Comparison of ENCODE assay signal across 9 cellular contexts in genomic region chr22:44702479-44703219, GRCh38. TPM values are rescaled to one million over a fixed set of nuclear protein-coding genes. Genes with fewer than 3 reads are reported as not detected.
A peak's percentile ranks its signal among the peaks of the same experiment; 100 is the strongest.
DNase-seq lines count a peak whose midpoint lies in the region; ATAC-seq, FAIRE-seq and TF ChIP-seq lines count a peak whose summit lies in the region.
"Had no signal": no experiment of that assay in that cellular context is flagged by ENCODE, and none has a peak within 500 bp of the region (broad histone marks: within the 10 kb centered on the region; RNA-seq: fewer than 3 reads in every experiment).

No MANE protein-coding gene starts in this region.

- H3K36me3 ChIP-seq in H1 (ENCODE audit: control insufficient read depth in 2 of 4, insufficient read depth in 4 of 4, low read length in 3 of 4) = no peaks in the 10 kb centered on the region

- H3K4ac ChIP-seq in H1 (replicated peaks; ENCODE audit: insufficient read length, low read depth, low read length) = no peak overlapping the region

- no peak for TF ChIP-seq CTCF in H1 (IDR thresholded peaks at IDR 0.05; ENCODE audit: control extremely low read depth in 1 of 3, insufficient read depth in 1 of 3, low read depth in 1 of 3, low read length in 3 of 3)
- TF ChIP-seq CTCF in natural killer cell (IDR thresholded peaks at IDR 0.05) = no peak

- H3K23me2 ChIP-seq in H1 (ENCODE audit: low read depth, low read length) = peaks cover 9% of the 10 kb centered on the region; the same call in 1 of the 2 replicates

- H2BK120ac ChIP-seq in H1 (replicated peaks; ENCODE audit: low read depth, low read length) = no peak overlapping the region

- H3K56ac ChIP-seq in H1 (replicated peaks; ENCODE audit: insufficient read length, low read depth, low read length) = no peak overlapping the region

- H3K79me2 ChIP-seq in H1 (ENCODE audit: control insufficient read depth in 1 of 2, insufficient read depth in 2 of 2, low read length in 2 of 2) = peaks cover 0 to 2% of the 10 kb centered on the region in 2 experiments; a peak in 1 of 4 replicates

- H3K4me1 Mint-ChIP-seq in T-cell = peaks cover 15 to 37% (median 21%) of the 10 kb centered on the region in 3 donors
- H3K4me1 Mint-ChIP-seq in natural killer cell = peaks cover 49 to 64% of the 10 kb centered on the region in 2 donors

- TF ChIP-seq EP300 in H1 (IDR thresholded peaks at IDR 0.05; ENCODE audit: borderline replicate concordance in 1 of 2, low read depth in 2 of 2, low read length in 2 of 2) = no peak

- H3K9ac ChIP-seq in H1 (replicated peaks in 1 of 4; ENCODE audit: extremely low read depth in 1 of 4, low read depth in 3 of 4, low read length in 3 of 4) = peak overlapping the region in 1 of 4 experiments; percentile 66; a peak in 1 of 7 replicates

- TF ChIP-seq POLR2A in H1 (IDR thresholded peaks at IDR 0.05; ENCODE audit: control extremely low read depth in 1 of 2, low read depth in 2 of 2, low read length in 2 of 2) = no peak

- H3K9me3 Mint-ChIP-seq in T-cell (no peaks in the 10 kb centered on the region), natural killer cell (no peaks in the 10 kb centered on the region)

- no peak for TF ChIP-seq RAD21 in H1 (IDR thresholded peaks at IDR 0.05 in 1 of 2, conservative IDR thresholded peaks at IDR 0.05 in 1 of 2; ENCODE audit: low read depth in 2 of 2, low read length in 2 of 2)

- WGBS in H1 (ENCODE audit: extremely low coverage in 1 of 2, insufficient coverage in 1 of 2, insufficient read length in 1 of 2, insufficient replicate concordance in 2 of 2, low coverage in 1 of 2, low lambda C conversion rate in 2 of 2, missing lambda C conversion rate in 1 of 2), 2 experiments = 1% methylated on average over 24 of the region's 61 CpGs; no CpG with 5 or more reads in 1 of the 2 experiments

- H3K79me1 ChIP-seq in H1 (ENCODE audit: low read depth, low read length) = no peaks in the 10 kb centered on the region; the same call in 1 of the 2 replicates

- H3K4me3 Mint-ChIP-seq in T-cell (peak overlapping the region; percentile 76 to 81 (median 78)), natural killer cell (peak overlapping the region; percentile 83)

- no peak overlapping the region for H4K8ac ChIP-seq in H1 (ENCODE audit: extremely low read depth, insufficient read depth, low read length)

- H3K27me3 ChIP-seq in H1 (replicated peaks in 1 of 4; ENCODE audit: control insufficient read depth in 3 of 4, extremely low read depth in 1 of 4, insufficient read depth in 3 of 4, low read length in 3 of 4) = peaks cover 0 to 28% (median 19%) of the 10 kb centered on the region in 4 experiments; a peak in 6 of 7 replicates

- peaks cover 6 to 22% of the 10 kb centered on the region in 2 experiments for H4K20me1 ChIP-seq in H1 (replicated peaks in 1 of 2; ENCODE audit: control insufficient read depth in 1 of 2, insufficient read depth in 2 of 2, low read length in 2 of 2)

- peak overlapping the region; percentile 32; the same call in 1 of the 2 replicates for H3K18ac ChIP-seq in H1 (ENCODE audit: extremely low read depth, low read length)

- no peak overlapping the region for H2BK20ac ChIP-seq in H1 (ENCODE audit: low read length)

- H2BK12ac ChIP-seq in H1 (ENCODE audit: low read depth, low read length) = no peak overlapping the region

- no peak overlapping the region for H3K14ac ChIP-seq in H1 (ENCODE audit: insufficient read length)

- no peak overlapping the region for H2AK5ac ChIP-seq in H1 (ENCODE audit: low read depth, low read length)

- peak overlapping the region; percentile 64 to 87 (median 64) for H3K4me3 ChIP-seq in H1 (ENCODE audit: extremely low read depth in 1 of 4, insufficient read depth in 2 of 4, low read depth in 3 of 4, low read length in 4 of 4)

- no peak overlapping the region for H2BK15ac ChIP-seq in H1 (ENCODE audit: low read length)

- H3K23ac ChIP-seq in H1 (ENCODE audit: insufficient read length) = no peak overlapping the region

- H2BK5ac ChIP-seq in H1 (ENCODE audit: low read depth, low read length) = no peak overlapping the region

- H3K27ac Mint-ChIP-seq in T-cell (peak overlapping the region in 1 of 2 donors; percentile 52), natural killer cell (peak overlapping the region in 1 of 2 donors; percentile 35)

- no peak for FAIRE-seq in H1 (lab: Jason Lieb, UNC)
- FAIRE-seq: A204.1 had no signal

- H3K36me3 Mint-ChIP-seq in T-cell (no peaks in the 10 kb centered on the region), natural killer cell (no peaks in the 10 kb centered on the region)

- H2AFZ ChIP-seq in H1 (ENCODE audit: low read length) = no peak overlapping the region

- H4K91ac ChIP-seq in H1 (replicated peaks; ENCODE audit: insufficient read length, low read length) = no peak overlapping the region

- no peak overlapping the region for H3K27ac ChIP-seq in H1 (ENCODE audit: low read depth, low read length)

- H3K27me3 Mint-ChIP-seq in T-cell (no peaks in the 10 kb centered on the region), natural killer cell (ENCODE audit: low read depth in 2 of 2) (no peaks in the 10 kb centered on the region)

- peak; percentile 56 for DNase-seq in DMS 273 (lab: John Stamatoyannopoulos, UW; ENCODE audit: unreplicated experiment)
- no peak for DNase-seq in DMS 273 treated with DMSO at 0.1 percent for 48 hours (lab: John Stamatoyannopoulos, UW)
- DNase-seq in T-cell = peak in 8 of 34 experiments; percentile 10 to 30 (median 16)
- DNase-seq in H1 (ENCODE audit: low read depth in 1 of 2, low spot score in 2 of 2) = peak in 1 of 2 experiments; percentile 75
- no peak for DNase-seq in natural killer cell
- DNase-seq in NCI-H1436 treated with DMSO at 0.1 percent for 48 hours (lab: John Stamatoyannopoulos, UW) = no peak

- CTCF ChIA-PET in T-cell (lab: Charles Lee) = interaction anchor here in 1 of 2 donors (0.5 kb wide), 1 partner anchor 100 kb away, joined by 3 read pairs; no protein-coding TSS in a partner anchor
- CTCF ChIA-PET in H1 (lab: Charles Lee; ENCODE audit: partially characterized antibody) = interaction anchor here (0.6 to 9.8 kb wide), 4 partner anchors 22 to 345 kb away, joined by 3 to 80 read pairs (median 3); no protein-coding TSS in a partner anchor

- peak overlapping the region; percentile 85 for H3K4me2 ChIP-seq in H1 (ENCODE audit: insufficient read depth in 1 of 2, low read depth in 2 of 2, low read length in 2 of 2)

- ATAC-seq in HG02938 (IDR thresholded peaks at IDR 0.05; ENCODE audit: unreplicated experiment) = peak; percentile 9
- peak; percentile 19 to 28 (median 24) for ATAC-seq in T-cell (replicated peaks in 1 of 4)
- ATAC-seq in natural killer cell = no peak
- ATAC-seq in HG02981 (IDR thresholded peaks at IDR 0.05; ENCODE audit: unreplicated experiment) = no peak

- POLR2A ChIA-PET in T-cell (lab: Charles Lee) = interaction anchor here in 1 of 2 donors (0.6 kb wide), 1 partner anchor 17 kb away, joined by 3 read pairs; no protein-coding TSS in a partner anchor
- POLR2A ChIA-PET in H1 (lab: Charles Lee; ENCODE audit: partially characterized antibody) = interaction anchor here (0.9 to 1.0 kb wide), 2 partner anchors 12 to 35 kb away, joined by 3 read pairs; no protein-coding TSS in a partner anchor

- H3K9me3 ChIP-seq in H1 (ENCODE audit: insufficient read depth in 2 of 2, low read depth in 1 of 2, low read length in 1 of 2) = no peaks in the 10 kb centered on the region

- H4K5ac ChIP-seq in H1 (ENCODE audit: insufficient read length, low read depth, low read length) = no peak overlapping the region

- H3K4me1 ChIP-seq in H1 (replicated peaks in 1 of 4; ENCODE audit: control insufficient read depth in 3 of 4, insufficient read depth in 4 of 4, low read length in 3 of 4) = peaks cover 0 to 24% (median 14%) of the 10 kb centered on the region in 4 experiments; a peak in 6 of 7 replicates

- intact Hi-C loops in natural killer cell (cut with micrococcal nuclease) = no loop called here

TF ChIP-seq in H1, 55 proteins besides CTCF, POLR2A, EP300 and RAD21 (continues in another document):
- TF ChIP-seq GABPA (IDR thresholded peaks at IDR 0.05; ENCODE audit: borderline replicate concordance, insufficient read depth, low read length) (peak; percentile 56; the same call in 1 of the 2 replicates), RXRA (IDR thresholded peaks at IDR 0.05; ENCODE audit: insufficient read depth, low read depth, low read length) (no peak), KDM4A (IDR thresholded peaks at IDR 0.05; ENCODE audit: low read depth, low read length, severe bottlenecking) (peak; percentile 39), HDAC2 (IDR thresholded peaks at IDR 0.05; ENCODE audit: borderline replicate concordance in 1 of 2, low read depth in 2 of 2, low read length in 2 of 2) (peak in 1 of 2 experiments; percentile 9; a peak in 1 of 4 replicates), RBBP5 (IDR thresholded peaks at IDR 0.05; ENCODE audit: borderline replicate concordance, low read depth, low read length) (peak; percentile 53; the same call in 1 of the 2 replicates), PHF8 (conservative IDR thresholded peaks at IDR 0.05; ENCODE audit: low read depth, low read length) (0 out of 2 replicates have a peak, but pooled peaks have one; percentile 2), YY1 (IDR thresholded peaks at IDR 0.05; ENCODE audit: low read depth, low read length) (no peak)

RNA-seq across cellular contexts. Expression of gene PRR5, which starts 0.6 kb away (rescaled TPM):
- 10 to 100 TPM; 37.0 to 64.0 (median 58.7) TPM for total RNA-seq in T-cell
- 15.7 and 16.5 TPM in 2 replicates for total RNA-seq in H1 (2021; fragmentation: NEBNext Ultra II Directional; extraction: Animal tissue kit (Norgen Biotek cat#: 25700))
- polyA plus RNA-seq in H1 (2011; rRNA removed) = 25.7 and 36.1 TPM in 2 replicates
- polyA plus RNA-seq in H1 (2011; cell fraction: cytosol; rRNA removed) = 21.7 TPM
- 26.9 TPM for polyA plus RNA-seq in H1 (2011; cell fraction: nucleus; rRNA removed)
- 13.6 to 16.9 TPM (median 16.1 TPM) in 4 replicates for polyA plus RNA-seq in H1 (2012, experiment 1 of 2)
- polyA plus RNA-seq in H1 (2012, experiment 2 of 2) = 15.9 TPM
- 8.9 TPM for polyA plus RNA-seq in H1 (2013, experiment 1 of 2)
- 9.8 TPM for polyA plus RNA-seq in H1 (2013, experiment 2 of 2)
- polyA minus RNA-seq in H1 (2011; rRNA and poly(A)+ RNA removed) = 13.3 and 16.3 TPM in 2 replicates
- polyA minus RNA-seq in H1 (2011; cell fraction: cytosol; rRNA and poly(A)+ RNA removed) = 15.0 TPM
- 17.1 TPM for polyA minus RNA-seq in H1 (2011; cell fraction: nucleus; rRNA and poly(A)+ RNA removed)
- 100 to 1,000 TPM in 1 of 3 donors, 10 to 100 TPM in 2; 92.6 to 133 (median 93.4) TPM for total RNA-seq in natural killer cell

RNA-seq across cellular contexts. Expression of gene ARHGAP8, which starts 49.7 kb away (rescaled TPM):
- 1 to 10 TPM in 4 of 5 donors, under 1 TPM in 1; 0.59 to 4.7 (median 2.0) TPM for total RNA-seq in T-cell
- 47.7 and 48.7 TPM in 2 replicates for total RNA-seq in H1 (2021; fragmentation: NEBNext Ultra II Directional; extraction: Animal tissue kit (Norgen Biotek cat#: 25700))
- 35.6 and 55.2 TPM in 2 replicates for polyA plus RNA-seq in H1 (2011; rRNA removed)
- polyA plus RNA-seq in H1 (2011; cell fraction: cytosol; rRNA removed) = 40.7 TPM
- 71.9 TPM for polyA plus RNA-seq in H1 (2011; cell fraction: nucleus; rRNA removed)
- 29.6 to 36.8 TPM (median 35.4 TPM) in 4 replicates for polyA plus RNA-seq in H1 (2012, experiment 1 of 2)
- 25.3 TPM for polyA plus RNA-seq in H1 (2012, experiment 2 of 2)
- polyA plus RNA-seq in H1 (2013, experiment 1 of 2) = 28.1 TPM
- polyA plus RNA-seq in H1 (2013, experiment 2 of 2) = 27.7 TPM
- 28.4 and 34.7 TPM in 2 replicates for polyA minus RNA-seq in H1 (2011; rRNA and poly(A)+ RNA removed)
- polyA minus RNA-seq in H1 (2011; cell fraction: cytosol; rRNA and poly(A)+ RNA removed) = 22.0 TPM
- polyA minus RNA-seq in H1 (2011; cell fraction: nucleus; rRNA and poly(A)+ RNA removed) = 33.7 TPM
- 10 to 100 TPM; 23.6 to 32.6 (median 26.5) TPM for total RNA-seq in natural killer cell

Comparison
In these comparisons a context has a peak if more than half of its experiments do, and no peak if none do; other contexts are left out.
1. ATAC-seq: peak in HG02938 (single experiment) and T-cell (4 of 4); none in natural killer cell (0 of 3) and HG02981 (single experiment).